In genomic region chr13:99496322-99497142, GRCh38 we compare ENCODE assay signal across 8 cellular contexts. TPM values are rescaled to one million over a fixed set of nuclear protein-coding genes. Genes with fewer than 3 reads are reported as not detected.
DNase-seq lines count a peak whose midpoint lies in the region; ATAC-seq lines count a peak whose summit lies in the region.

No MANE protein-coding gene starts in this region.

- H3K36me3 Mint-ChIP-seq in activated naive CD4-positive, alpha-beta T cell treated with anti-CD3 and anti-CD28 coated beads, Interleukin-2, amount 50 U/mL, for 72 hours, result peaks cover 23 to 45% of the 10 kb centered on the region in 2 donors
- H3K36me3 Mint-ChIP-seq in immature natural killer cell, result peaks cover 0 to 4% (median 3%) of the 10 kb centered on the region in 3 donors

- peak overlapping the region; percentile 63 for H3K27ac ChIP-seq in SJCRH30

- H3K27me3 Mint-ChIP-seq in immature natural killer cell (ENCODE audit: low read depth in 3 of 3), result peaks cover 23 to 32% (median 31%) of the 10 kb centered on the region in 3 donors

- H3K9me3 Mint-ChIP-seq in activated naive CD4-positive, alpha-beta T cell treated with anti-CD3 and anti-CD28 coated beads, Interleukin-2, amount 50 U/mL, for 72 hours, result peaks cover 0 to 8% of the 10 kb centered on the region in 2 donors
- H3K9me3 Mint-ChIP-seq in immature natural killer cell, result no peaks in the 10 kb centered on the region

- H3K9me3 ChIP-seq in SJCRH30 (replicated peaks), result no peaks in the 10 kb centered on the region

- H3K27me3 ChIP-seq in SJCRH30, result no peaks in the 10 kb centered on the region

- no peaks in the 10 kb centered on the region for H3K36me3 ChIP-seq in SJCRH30

- H3K4me1 ChIP-seq in SJCRH30, result 0 out of 2 replicates have a peak, but pooled peaks cover 3% of the 10 kb centered on the region

- H3K4me1 Mint-ChIP-seq in immature natural killer cell, result peaks cover 62 to 66% of the 10 kb centered on the region in 2 donors

- ATAC-seq in GM18520 (IDR thresholded peaks at IDR 0.05; ENCODE audit: unreplicated experiment) (peak; percentile 33), HG03039 (IDR thresholded peaks at IDR 0.05; ENCODE audit: unreplicated experiment) (peak; percentile 21)
- ATAC-seq in activated naive CD4-positive, alpha-beta T cell treated with anti-CD3 and anti-CD28 coated beads, Interleukin-2, amount 50 U/mL, for 72 hours, result peak; percentile 39 to 50

- peak overlapping the region; percentile 56 for H3K4me3 ChIP-seq in SJCRH30

- peak overlapping the region; percentile 94 to 99 for H3K27ac Mint-ChIP-seq in activated naive CD4-positive, alpha-beta T cell treated with anti-CD3 and anti-CD28 coated beads, Interleukin-2, amount 50 U/mL, for 72 hours
- peak overlapping the region; percentile 88 to 98 (median 96) for H3K27ac Mint-ChIP-seq in immature natural killer cell

- H3K4me3 Mint-ChIP-seq in immature natural killer cell, result peak overlapping the region; percentile 86 to 94 (median 89)

- peak; percentile 83 to 93 for DNase-seq in SJCRH30
- peak; percentile 66 to 79 for DNase-seq in activated naive CD4-positive, alpha-beta T cell treated with anti-CD3 and anti-CD28 coated beads, Interleukin-2, amount 50 U/mL, for 72 hours (ENCODE audit: low spot score in 2 of 2)
- DNase-seq in immature natural killer cell, result peak; percentile 68 to 70 (median 68)
- peak; percentile 43 to 57 for DNase-seq in stimulated activated CD4-positive, alpha-beta T cell treated with anti-CD3 and anti-CD28 coated beads, Interleukin-4, amount 100 ng/mL, for 48 hours (ENCODE audit: low read depth in 2 of 2)
- no peak for DNase-seq in GM19238 (ENCODE audit: insufficient read length, low spot score)
- DNase-seq in NCI-H187 treated with DMSO at 0.1 percent for 48 hours (lab: John Stamatoyannopoulos, UW), result no peak

RNA-seq across cellular contexts. Expression of gene TM9SF2, which starts 4.7 kb away (rescaled TPM):
- 99.4 and 104 TPM in 2 replicates for total RNA-seq in SJCRH30 (2014; rRNA removed; shearing (Covaris generic))
- 10 to 100 TPM; 44.0 to 49.0 TPM for total RNA-seq in activated naive CD4-positive, alpha-beta T cell treated with anti-CD3 and anti-CD28 coated beads, Interleukin-2, amount 50 U/mL, for 72 hours
- 100 to 1,000 TPM in 1 of 3 donors, 10 to 100 TPM in 2; 57.5 to 109 (median 83.0) TPM for polyA plus RNA-seq in immature natural killer cell

Comparison
In these comparisons a context has a peak if more than half of its experiments do, and no peak if none do; other contexts are left out.
1. DNase-seq: peak in SJCRH30 (2 of 2), activated naive CD4-positive, alpha-beta T cell treated with anti-CD3 and anti-CD28 coated beads, Interleukin-2, amount 50 U/mL, for 72 hours (2 of 2), immature natural killer cell (3 of 3) and stimulated activated CD4-positive, alpha-beta T cell treated with anti-CD3 and anti-CD28 coated beads, Interleukin-4, amount 100 ng/mL, for 48 hours (2 of 2); none in GM19238 (single experiment) and NCI-H187 treated with DMSO at 0.1 percent for 48 hours (single experiment).
2. Peak in every context shown above with its lines, with median percentiles within 50 percentile points of each other: ATAC-seq.